ENCODE assay signal across 2 cellular contexts in the genomic region with DNA sequence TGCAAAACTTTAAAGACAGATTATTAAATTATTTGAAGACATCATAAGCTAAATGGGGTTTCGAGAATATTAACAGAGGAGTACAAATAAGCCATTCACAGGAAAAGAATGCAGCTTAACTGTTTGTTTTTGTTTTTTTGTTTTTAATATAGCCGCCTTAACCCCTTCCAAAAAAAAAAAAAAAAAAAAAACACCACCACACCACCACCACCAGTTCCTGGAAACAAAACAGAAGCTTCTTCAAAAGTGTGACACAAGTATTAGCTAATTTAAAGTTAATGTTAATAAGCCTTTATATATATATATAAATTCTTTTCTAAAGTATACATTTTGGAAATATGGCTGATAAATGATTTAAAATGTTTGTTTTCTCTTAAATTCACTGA.
TF ChIP-seq lines count a peak whose summit lies in the region.

No MANE protein-coding gene starts in this region.

TF ChIP-seq in SK-N-SH, 30 proteins besides CTCF, POLR2A, EP300 and RAD21 (continued from another document):
- TF ChIP-seq REST (IDR thresholded peaks at IDR 0.05; ENCODE audit: low read depth, low read length) (no peak), ELF1 (IDR thresholded peaks at IDR 0.05) (no peak), MEF2A (IDR thresholded peaks at IDR 0.05; ENCODE audit: borderline replicate concordance, low read depth) (no peak)

TF ChIP-seq in SK-N-SH treated with all-trans-retinoic acid at 6 μM for 48 hours, 23 proteins besides CTCF, POLR2A, EP300 and RAD21 (continued from another document):
- TF ChIP-seq, protein P1, sequence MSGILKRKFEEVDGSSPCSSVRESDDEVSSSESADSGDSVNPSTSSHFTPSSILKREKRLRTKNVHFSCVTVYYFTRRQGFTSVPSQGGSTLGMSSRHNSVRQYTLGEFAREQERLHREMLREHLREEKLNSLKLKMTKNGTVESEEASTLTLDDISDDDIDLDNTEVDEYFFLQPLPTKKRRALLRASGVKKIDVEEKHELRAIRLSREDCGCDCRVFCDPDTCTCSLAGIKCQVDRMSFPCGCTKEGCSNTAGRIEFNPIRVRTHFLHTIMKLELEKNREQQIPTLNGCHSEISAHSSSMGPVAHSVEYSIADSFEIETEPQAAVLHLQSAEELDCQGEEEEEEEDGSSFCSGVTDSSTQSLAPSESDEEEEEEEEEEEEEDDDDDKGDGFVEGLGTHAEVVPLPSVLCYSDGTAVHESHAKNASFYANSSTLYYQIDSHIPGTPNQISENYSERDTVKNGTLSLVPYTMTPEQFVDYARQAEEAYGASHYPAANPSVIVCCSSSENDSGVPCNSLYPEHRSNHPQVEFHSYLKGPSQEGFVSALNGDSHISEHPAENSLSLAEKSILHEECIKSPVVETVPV (CRISPR knock-in tag; IDR thresholded peaks at IDR 0.05), result no peak
- TF ChIP-seq POU6F1 (CRISPR knock-in tag; IDR thresholded peaks at IDR 0.05; ENCODE audit: borderline replicate concordance, low read depth) (no peak), BACH2 (CRISPR knock-in tag; IDR thresholded peaks at IDR 0.05; ENCODE audit: borderline replicate concordance) (no peak), CSDC2 (CRISPR knock-in tag; IDR thresholded peaks at IDR 0.05) (no peak), SNAI2 (CRISPR knock-in tag; IDR thresholded peaks at IDR 0.05) (no peak), ARNTL (CRISPR knock-in tag; IDR thresholded peaks at IDR 0.05; ENCODE audit: borderline replicate concordance, low read depth) (no peak), CREB5 (CRISPR knock-in tag; IDR thresholded peaks at IDR 0.05; ENCODE audit: low read depth) (no peak), ISL1 (CRISPR knock-in tag; IDR thresholded peaks at IDR 0.05) (no peak), GLIS3 (CRISPR knock-in tag; IDR thresholded peaks at IDR 0.05) (no peak)
- TF ChIP-seq, protein P2, sequence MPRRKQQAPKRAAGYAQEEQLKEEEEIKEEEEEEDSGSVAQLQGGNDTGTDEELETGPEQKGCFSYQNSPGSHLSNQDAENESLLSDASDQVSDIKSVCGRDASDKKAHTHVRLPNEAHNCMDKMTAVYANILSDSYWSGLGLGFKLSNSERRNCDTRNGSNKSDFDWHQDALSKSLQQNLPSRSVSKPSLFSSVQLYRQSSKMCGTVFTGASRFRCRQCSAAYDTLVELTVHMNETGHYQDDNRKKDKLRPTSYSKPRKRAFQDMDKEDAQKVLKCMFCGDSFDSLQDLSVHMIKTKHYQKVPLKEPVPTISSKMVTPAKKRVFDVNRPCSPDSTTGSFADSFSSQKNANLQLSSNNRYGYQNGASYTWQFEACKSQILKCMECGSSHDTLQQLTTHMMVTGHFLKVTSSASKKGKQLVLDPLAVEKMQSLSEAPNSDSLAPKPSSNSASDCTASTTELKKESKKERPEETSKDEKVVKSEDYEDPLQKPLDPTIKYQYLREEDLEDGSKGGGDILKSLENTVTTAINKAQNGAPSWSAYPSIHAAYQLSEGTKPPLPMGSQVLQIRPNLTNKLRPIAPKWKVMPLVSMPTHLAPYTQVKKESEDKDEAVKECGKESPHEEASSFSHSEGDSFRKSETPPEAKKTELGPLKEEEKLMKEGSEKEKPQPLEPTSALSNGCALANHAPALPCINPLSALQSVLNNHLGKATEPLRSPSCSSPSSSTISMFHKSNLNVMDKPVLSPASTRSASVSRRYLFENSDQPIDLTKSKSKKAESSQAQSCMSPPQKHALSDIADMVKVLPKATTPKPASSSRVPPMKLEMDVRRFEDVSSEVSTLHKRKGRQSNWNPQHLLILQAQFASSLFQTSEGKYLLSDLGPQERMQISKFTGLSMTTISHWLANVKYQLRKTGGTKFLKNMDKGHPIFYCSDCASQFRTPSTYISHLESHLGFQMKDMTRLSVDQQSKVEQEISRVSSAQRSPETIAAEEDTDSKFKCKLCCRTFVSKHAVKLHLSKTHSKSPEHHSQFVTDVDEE (CRISPR knock-in tag; IDR thresholded peaks at IDR 0.05), result no peak
